Comparison of ENCODE assay signal across 12 cellular contexts in the genomic region with DNA sequence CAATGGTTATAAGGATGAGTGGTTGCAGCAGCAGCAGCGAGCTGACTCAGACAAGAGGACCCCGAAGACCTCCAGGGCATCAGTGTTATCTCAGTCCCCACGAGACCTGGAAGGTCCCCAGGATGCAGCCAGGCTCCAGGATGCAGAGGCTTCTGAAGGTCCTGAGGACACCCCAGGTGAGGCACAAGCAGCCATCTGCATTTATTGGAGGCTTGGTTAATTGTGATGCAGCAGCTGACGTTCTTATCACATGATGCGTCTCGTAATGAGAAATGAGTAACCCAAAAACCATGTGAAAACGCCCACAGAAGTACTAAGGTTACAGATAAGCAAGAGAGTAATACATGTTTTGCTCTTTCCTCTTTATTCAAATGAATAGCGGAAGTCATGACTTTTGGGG. TPM values are rescaled to one million over a fixed set of nuclear protein-coding genes. Genes with fewer than 3 reads are reported as not detected.
A peak's percentile ranks its signal among the peaks of the same experiment; 100 is the strongest.
DNase-seq lines count a peak whose midpoint lies in the region; ATAC-seq and TF ChIP-seq lines count a peak whose summit lies in the region.
"Had no signal": no experiment of that assay in that cellular context is flagged by ENCODE, and none has a peak within 500 bp of the region (broad histone marks: within the 10 kb centered on the region; RNA-seq: fewer than 3 reads in every experiment).

No MANE protein-coding gene starts in this region.

- no TSS peak for BruUV-seq in HCT116 (replicated peaks; lab: Mats Ljungman, UMichigan)

- peak overlapping the region; percentile 66 for H3K4me2 ChIP-seq in HCT116 (ENCODE audit: low read length)

- intact Hi-C loops in HCT116 (cut with micrococcal nuclease) = no loop called here

- no peaks in the 10 kb centered on the region for H3K36me3 ChIP-seq in HCT116 (ENCODE audit: control insufficient read depth in 1 of 2, insufficient read depth in 2 of 2, low read length in 2 of 2)
- H3K36me3 ChIP-seq: cardiac muscle cell had no signal

- H3K4me3 ChIP-seq in HCT116 (replicated peaks in 1 of 2; ENCODE audit: low read depth in 1 of 2, low read length in 2 of 2) = no peak overlapping the region
- H3K4me3 ChIP-seq in fibroblast of the aortic adventitia (ENCODE audit: low read depth, low read length) = no peak overlapping the region
- H3K4me3 ChIP-seq: cardiac muscle cell had no signal

- no peaks in the 10 kb centered on the region for H3K9me3 ChIP-seq in HCT116 (ENCODE audit: control insufficient read depth in 1 of 2, insufficient read depth in 1 of 2, low read depth in 1 of 2, low read length in 2 of 2)

- H2AFZ ChIP-seq in HCT116 (ENCODE audit: low read depth, low read length, poor library complexity, severe bottlenecking) = peak overlapping the region; percentile 97

- TF ChIP-seq RAD21 in HCT116 (IDR thresholded peaks at IDR 0.05; ENCODE audit: low read depth) = no peak

- ATAC-seq in HCT116 = peak; percentile 71
- no peak for ATAC-seq in GM18909 (IDR thresholded peaks at IDR 0.05; ENCODE audit: poor library complexity, unreplicated experiment)
- no peak for ATAC-seq in esophagus mucosa

- H3K79me2 ChIP-seq in HCT116 (ENCODE audit: insufficient read depth, low read length) = no peaks in the 10 kb centered on the region

- TF ChIP-seq POLR2A in HCT116 (IDR thresholded peaks at IDR 0.05; ENCODE audit: borderline replicate concordance, extremely low read depth, insufficient read depth, insufficient read length) = no peak

- no peaks in the 10 kb centered on the region for H4K20me1 ChIP-seq in HCT116 (ENCODE audit: insufficient read depth)

- H3K4me1 ChIP-seq in HCT116 (ENCODE audit: control insufficient read depth in 1 of 2, insufficient read depth in 2 of 2, low read length in 2 of 2) = peaks cover 6 to 30% of the 10 kb centered on the region in 2 experiments; a peak in 3 of 4 replicates

- RAD21 ChIA-PET in HCT116 (lab: Charles Lee; ENCODE audit: low non-redundant PET in 1 of 2, low total read pairs in 2 of 2, uncharacterized antibody in 2 of 2, unreplicated experiment in 2 of 2) = no interaction called here

- H3K9ac ChIP-seq in HCT116 (ENCODE audit: low read length) = 0 out of 2 replicates have a peak overlapping the region, but pooled peaks have one; percentile 16

- POLR2A ChIA-PET in HCT116 (lab: Charles Lee) (interaction anchor here (1.2 kb wide), 1 partner anchor 36 kb away, joined by 5 read pairs; a partner anchor contains a TSS), RWPE1 (lab: Yijun Ruan, JAX; ENCODE audit: low non-redundant PET) (no interaction called here)

- TF ChIP-seq CTCF in HCT116 (IDR thresholded peaks at IDR 0.05 in 2 of 3, conservative IDR thresholded peaks at IDR 0.05 in 1 of 3; ENCODE audit: borderline replicate concordance in 1 of 3, insufficient read depth in 1 of 3, low read depth in 2 of 3, low read length in 2 of 3) = no peak
- TF ChIP-seq CTCF in RWPE1 (conservative IDR thresholded peaks at IDR 0.05; ENCODE audit: low read depth) = no peak
- no peak for TF ChIP-seq CTCF in fibroblast of the aortic adventitia (IDR thresholded peaks at IDR 0.05; ENCODE audit: insufficient read depth, low read length)

- H3K27me3 ChIP-seq in HCT116 (ENCODE audit: insufficient read depth, low read length) = no peaks in the 10 kb centered on the region
- H3K27me3 ChIP-seq: cardiac muscle cell had no signal

- H3K9me2 ChIP-seq in HCT116 (ENCODE audit: insufficient read depth) = no peaks in the 10 kb centered on the region

- H3K27ac ChIP-seq in HCT116 (ENCODE audit: low read depth, low read length) (no peak overlapping the region), RWPE1 (no peak overlapping the region)
- H3K27ac ChIP-seq: cardiac muscle cell had no signal

- peak; percentile 70 for DNase-seq in EH (ENCODE audit: low read depth)
- peak; percentile 60 for DNase-seq in HCT116 (ENCODE audit: low read depth, low spot score)
- DNase-seq in RWPE1 (ENCODE audit: low spot score) = peak; percentile 52
- DNase-seq in fibroblast of the aortic adventitia (ENCODE audit: low read depth) = peak; percentile 65
- DNase-seq in D341Med (ENCODE audit: low spot score) = no peak
- no peak for DNase-seq in NCI-H526 treated with DMSO at 0.1 percent for 48 hours (lab: John Stamatoyannopoulos, UW)
- DNase-seq: Calu3, NCI-H1092 had no signal

- CTCF ChIA-PET in HCT116 (lab: Charles Lee) (no interaction called here), RWPE1 (lab: Yijun Ruan, JAX) (no interaction called here)

TF ChIP-seq in HCT116, 20 proteins besides CTCF, POLR2A, EP300 and RAD21:
- TF ChIP-seq TCF7L2 (IDR thresholded peaks at IDR 0.05; ENCODE audit: borderline replicate concordance, extremely low read depth, insufficient read depth, insufficient read length) (no peak), EGR1 (IDR thresholded peaks at IDR 0.05; ENCODE audit: low read depth) (0 out of 2 replicates have a peak, but pooled peaks have one; percentile 18), ZNF274 (IDR thresholded peaks at IDR 0.05; ENCODE audit: low read depth, low read length) (no peak), FOSL1 (IDR thresholded peaks at IDR 0.05; ENCODE audit: low read depth) (0 out of 2 replicates have a peak, but pooled peaks have one; percentile 24), ZFX (IDR thresholded peaks at IDR 0.05) (no peak)
TF ChIP-seq in HCT116: peak in this region for 2.

RNA-seq across cellular contexts. Expression of a gene that starts 17.4 kb away (rescaled TPM):
- total RNA-seq in HCT116 (2021; ENCODE audit: unreplicated experiment) = 0.15 TPM
- 0.17 and 0.37 TPM in 2 replicates for polyA plus RNA-seq in HCT116 (2012)
- 0.09 TPM in 1 of 2 replicates, not detected in the other for total RNA-seq in fibroblast of the aortic adventitia (ENCODE audit: low replicate concordance)
- total RNA-seq in esophagus mucosa = 1.00 TPM
- total RNA-seq: cardiac muscle cell, neural crest cell had no signal

RNA-seq across cellular contexts. Expression of a gene that starts 23.8 kb away (rescaled TPM):
- total RNA-seq in HCT116 (2021; ENCODE audit: unreplicated experiment) = 4.5 TPM
- polyA plus RNA-seq in HCT116 (2012) = 3.2 and 3.4 TPM in 2 replicates
- not detected in 2 replicates for total RNA-seq in fibroblast of the aortic adventitia (ENCODE audit: low replicate concordance)
- total RNA-seq in esophagus mucosa = not detected
- total RNA-seq: cardiac muscle cell, neural crest cell had no signal

RNA-seq across cellular contexts. Expression of a gene that starts 36.3 kb away (rescaled TPM):
- total RNA-seq in HCT116 (2021; ENCODE audit: unreplicated experiment) (42.7 TPM), fibroblast of the aortic adventitia (ENCODE audit: low replicate concordance) (3.5 and 12.4 TPM in 2 replicates), esophagus mucosa (204 TPM)
- 221 and 353 TPM in 2 replicates for polyA plus RNA-seq in HCT116 (2012)

Comparison
In these comparisons a context has a peak if more than half of its experiments do, and no peak if none do; other contexts are left out.
1. DNase-seq: peak in EH (single experiment), HCT116 (single experiment), RWPE1 (single experiment) and fibroblast of the aortic adventitia (single experiment); none in D341Med (single experiment) and NCI-H526 treated with DMSO at 0.1 percent for 48 hours (single experiment).